ENCODE assay signal across 1 cellular context in the genomic region with DNA sequence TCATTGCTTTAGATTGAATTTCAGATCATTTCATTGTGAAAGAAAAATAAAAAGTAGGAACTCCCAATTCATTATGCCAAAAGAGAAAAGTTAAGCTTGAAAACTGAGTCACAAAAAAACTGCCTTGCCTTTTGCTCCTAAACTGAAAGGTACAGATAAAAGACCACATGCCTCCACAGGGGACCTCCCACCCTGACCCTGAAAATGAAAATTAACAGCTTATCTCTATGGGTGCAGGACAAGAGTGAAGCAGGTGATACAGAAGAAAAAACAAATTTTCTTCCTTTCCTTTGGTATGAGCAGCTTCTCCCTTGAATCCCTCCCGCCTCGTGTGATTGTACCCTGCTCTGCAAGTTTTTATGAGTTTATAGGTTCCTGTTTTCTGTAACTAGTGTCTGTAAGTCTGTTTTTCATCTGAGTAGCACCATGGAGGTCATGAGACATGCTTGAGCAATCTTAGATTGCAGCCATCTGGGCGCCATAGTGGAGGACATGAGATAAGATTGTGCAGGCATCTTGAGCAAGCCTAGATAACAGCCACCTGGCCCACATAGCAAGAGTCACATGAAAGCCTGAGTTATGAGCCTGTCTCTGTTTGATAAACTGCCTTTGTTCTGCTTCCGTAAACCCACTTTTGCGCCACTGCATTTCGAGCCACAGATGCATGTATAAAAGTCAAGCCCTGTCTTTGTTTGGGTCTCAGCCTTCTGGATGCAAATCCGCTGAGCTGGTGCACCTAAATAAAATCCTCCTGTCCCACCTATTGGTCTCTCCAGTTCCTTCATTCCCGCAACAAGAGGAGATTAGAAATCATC.
TF ChIP-seq lines count a peak whose summit lies in the region.

No MANE protein-coding gene starts in this region.

TF ChIP-seq in HEK293, 187 proteins besides CTCF, POLR2A, EP300 and RAD21 (continued from another document):
- no peak for TF ChIP-seq ZNF146 (tag by site-specific recombination; IDR thresholded peaks at IDR 0.05)
- TF ChIP-seq ZNF184 (tag by site-specific recombination; IDR thresholded peaks at IDR 0.05), result peak; percentile 62; the same call in 1 of the 2 replicates
- TF ChIP-seq SETDB1 (IDR thresholded peaks at IDR 0.05; ENCODE audit: insufficient read length, low read length), result peak; percentile 99
- TF ChIP-seq, protein P1, sequence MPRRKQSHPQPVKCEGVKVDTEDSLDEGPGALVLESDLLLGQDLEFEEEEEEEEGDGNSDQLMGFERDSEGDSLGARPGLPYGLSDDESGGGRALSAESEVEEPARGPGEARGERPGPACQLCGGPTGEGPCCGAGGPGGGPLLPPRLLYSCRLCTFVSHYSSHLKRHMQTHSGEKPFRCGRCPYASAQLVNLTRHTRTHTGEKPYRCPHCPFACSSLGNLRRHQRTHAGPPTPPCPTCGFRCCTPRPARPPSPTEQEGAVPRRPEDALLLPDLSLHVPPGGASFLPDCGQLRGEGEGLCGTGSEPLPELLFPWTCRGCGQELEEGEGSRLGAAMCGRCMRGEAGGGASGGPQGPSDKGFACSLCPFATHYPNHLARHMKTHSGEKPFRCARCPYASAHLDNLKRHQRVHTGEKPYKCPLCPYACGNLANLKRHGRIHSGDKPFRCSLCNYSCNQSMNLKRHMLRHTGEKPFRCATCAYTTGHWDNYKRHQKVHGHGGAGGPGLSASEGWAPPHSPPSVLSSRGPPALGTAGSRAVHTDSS (tag by site-specific recombination; IDR thresholded peaks at IDR 0.05), result 0 out of 2 replicates have a peak, but pooled peaks have one; percentile 13
- TF ChIP-seq, protein P2, sequence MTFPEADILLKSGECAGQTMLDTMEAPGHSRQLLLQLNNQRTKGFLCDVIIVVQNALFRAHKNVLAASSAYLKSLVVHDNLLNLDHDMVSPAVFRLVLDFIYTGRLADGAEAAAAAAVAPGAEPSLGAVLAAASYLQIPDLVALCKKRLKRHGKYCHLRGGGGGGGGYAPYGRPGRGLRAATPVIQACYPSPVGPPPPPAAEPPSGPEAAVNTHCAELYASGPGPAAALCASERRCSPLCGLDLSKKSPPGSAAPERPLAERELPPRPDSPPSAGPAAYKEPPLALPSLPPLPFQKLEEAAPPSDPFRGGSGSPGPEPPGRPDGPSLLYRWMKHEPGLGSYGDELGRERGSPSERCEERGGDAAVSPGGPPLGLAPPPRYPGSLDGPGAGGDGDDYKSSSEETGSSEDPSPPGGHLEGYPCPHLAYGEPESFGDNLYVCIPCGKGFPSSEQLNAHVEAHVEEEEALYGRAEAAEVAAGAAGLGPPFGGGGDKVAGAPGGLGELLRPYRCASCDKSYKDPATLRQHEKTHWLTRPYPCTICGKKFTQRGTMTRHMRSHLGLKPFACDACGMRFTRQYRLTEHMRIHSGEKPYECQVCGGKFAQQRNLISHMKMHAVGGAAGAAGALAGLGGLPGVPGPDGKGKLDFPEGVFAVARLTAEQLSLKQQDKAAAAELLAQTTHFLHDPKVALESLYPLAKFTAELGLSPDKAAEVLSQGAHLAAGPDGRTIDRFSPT (tag by site-specific recombination; IDR thresholded peaks at IDR 0.05), result no peak
- no peak for TF ChIP-seq ZNF354C (tag by site-specific recombination; IDR thresholded peaks at IDR 0.05; ENCODE audit: borderline replicate concordance, low read depth)
- TF ChIP-seq ZNF416 (tag by site-specific recombination; IDR thresholded peaks at IDR 0.05), result no peak
- no peak for TF ChIP-seq GLIS1 (tag by site-specific recombination; IDR thresholded peaks at IDR 0.05)
- no peak for TF ChIP-seq ZNF600 (tag by site-specific recombination; IDR thresholded peaks at IDR 0.05)
- TF ChIP-seq MEIS1 (CRISPR knock-in tag; IDR thresholded peaks at IDR 0.05; ENCODE audit: borderline replicate concordance), result no peak
- 0 out of 2 replicates have a peak, but pooled peaks have one; percentile 48 for TF ChIP-seq ZNF391 (tag by site-specific recombination; IDR thresholded peaks at IDR 0.05; ENCODE audit: borderline replicate concordance, low read depth)
- no peak for TF ChIP-seq ZNF610 (tag by site-specific recombination; IDR thresholded peaks at IDR 0.05; ENCODE audit: borderline replicate concordance)
- 0 out of 2 replicates have a peak, but pooled peaks have one; percentile 46 for TF ChIP-seq ZNF248 (tag by site-specific recombination; IDR thresholded peaks at IDR 0.05)
- TF ChIP-seq ZNF791 (tag by site-specific recombination; IDR thresholded peaks at IDR 0.05), result no peak
- TF ChIP-seq ZNF169 (tag by site-specific recombination; IDR thresholded peaks at IDR 0.05), result peak; percentile 80; the same call in 1 of the 2 replicates
- no peak for TF ChIP-seq ZNF792 (tag by site-specific recombination; IDR thresholded peaks at IDR 0.05)
- no peak for TF ChIP-seq SCRT2 (tag by site-specific recombination; IDR thresholded peaks at IDR 0.05)
- peak; percentile 99 for TF ChIP-seq TRIM28 (IDR thresholded peaks at IDR 0.05; ENCODE audit: borderline replicate concordance, low read length)
- TF ChIP-seq ZFP3 (tag by site-specific recombination; IDR thresholded peaks at IDR 0.05; ENCODE audit: low read depth), result no peak
- TF ChIP-seq, protein P3, sequence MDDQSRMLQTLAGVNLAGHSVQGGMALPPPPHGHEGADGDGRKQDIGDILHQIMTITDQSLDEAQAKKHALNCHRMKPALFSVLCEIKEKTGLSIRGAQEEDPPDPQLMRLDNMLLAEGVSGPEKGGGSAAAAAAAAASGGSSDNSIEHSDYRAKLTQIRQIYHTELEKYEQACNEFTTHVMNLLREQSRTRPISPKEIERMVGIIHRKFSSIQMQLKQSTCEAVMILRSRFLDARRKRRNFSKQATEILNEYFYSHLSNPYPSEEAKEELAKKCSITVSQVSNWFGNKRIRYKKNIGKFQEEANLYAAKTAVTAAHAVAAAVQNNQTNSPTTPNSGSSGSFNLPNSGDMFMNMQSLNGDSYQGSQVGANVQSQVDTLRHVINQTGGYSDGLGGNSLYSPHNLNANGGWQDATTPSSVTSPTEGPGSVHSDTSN (CRISPR knock-in tag; IDR thresholded peaks at IDR 0.05), result no peak
- no peak for TF ChIP-seq ZNF670 (tag by site-specific recombination; IDR thresholded peaks at IDR 0.05; ENCODE audit: low read depth)
- peak; percentile 55 for TF ChIP-seq ZNF510 (tag by site-specific recombination; IDR thresholded peaks at IDR 0.05; ENCODE audit: insufficient replicate concordance)
- TF ChIP-seq ZNF843 (tag by site-specific recombination; IDR thresholded peaks at IDR 0.05), result no peak
- TF ChIP-seq, protein P4, sequence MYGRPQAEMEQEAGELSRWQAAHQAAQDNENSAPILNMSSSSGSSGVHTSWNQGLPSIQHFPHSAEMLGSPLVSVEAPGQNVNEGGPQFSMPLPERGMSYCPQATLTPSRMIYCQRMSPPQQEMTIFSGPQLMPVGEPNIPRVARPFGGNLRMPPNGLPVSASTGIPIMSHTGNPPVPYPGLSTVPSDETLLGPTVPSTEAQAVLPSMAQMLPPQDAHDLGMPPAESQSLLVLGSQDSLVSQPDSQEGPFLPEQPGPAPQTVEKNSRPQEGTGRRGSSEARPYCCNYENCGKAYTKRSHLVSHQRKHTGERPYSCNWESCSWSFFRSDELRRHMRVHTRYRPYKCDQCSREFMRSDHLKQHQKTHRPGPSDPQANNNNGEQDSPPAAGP (tag by site-specific recombination; IDR thresholded peaks at IDR 0.05), result no peak
- 0 out of 2 replicates have a peak, but pooled peaks have one; percentile 8 for TF ChIP-seq ZNF555 (tag by site-specific recombination; conservative IDR thresholded peaks at IDR 0.05)
- TF ChIP-seq, protein P5, sequence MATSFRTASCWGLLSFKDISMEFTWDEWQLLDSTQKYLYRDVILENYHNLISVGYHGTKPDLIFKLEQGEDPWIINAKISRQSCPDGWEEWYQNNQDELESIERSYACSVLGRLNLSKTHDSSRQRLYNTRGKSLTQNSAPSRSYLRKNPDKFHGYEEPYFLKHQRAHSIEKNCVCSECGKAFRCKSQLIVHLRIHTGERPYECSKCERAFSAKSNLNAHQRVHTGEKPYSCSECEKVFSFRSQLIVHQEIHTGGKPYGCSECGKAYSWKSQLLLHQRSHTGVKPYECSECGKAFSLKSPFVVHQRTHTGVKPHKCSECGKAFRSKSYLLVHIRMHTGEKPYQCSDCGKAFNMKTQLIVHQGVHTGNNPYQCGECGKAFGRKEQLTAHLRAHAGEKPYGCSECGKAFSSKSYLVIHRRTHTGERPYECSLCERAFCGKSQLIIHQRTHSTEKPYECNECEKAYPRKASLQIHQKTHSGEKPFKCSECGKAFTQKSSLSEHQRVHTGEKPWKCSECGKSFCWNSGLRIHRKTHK (tag by site-specific recombination; IDR thresholded peaks at IDR 0.05), result peak; percentile 51
